29 cellular contexts compared by ENCODE assay signal in genomic region chr12:91894911-91895310, GRCh38.
"Had no signal": no experiment of that assay in that cellular context is flagged by ENCODE, and none has a peak within 500 bp of the region (broad histone marks: within the 10 kb centered on the region; RNA-seq: fewer than 3 reads in every experiment).

No MANE protein-coding gene starts in this region.

- H3K4me3 ChIP-seq: colonic mucosa, coronary artery, dorsolateral prefrontal cortex, esophagus muscularis mucosa, esophagus squamous epithelium, gastrocnemius medialis, gastroesophageal sphincter, heart left ventricle, heart right ventricle, hepatocyte had no signal

- FAIRE-seq: endometrium, endothelial cell of umbilical vein, frontal cortex had no signal

- H3K27me3 ChIP-seq: colonic mucosa, dorsolateral prefrontal cortex, esophagus muscularis mucosa, esophagus squamous epithelium, foreskin keratinocyte, gastrocnemius medialis, gastroesophageal sphincter, heart left ventricle, heart right ventricle, hepatocyte had no signal

- ATAC-seq: effector memory CD8-positive, alpha-beta T cell; esophagus mucosa; foreskin keratinocyte; gastrocnemius medialis; gastroesophageal sphincter; heart left ventricle; heart right ventricle had no signal

- H3K79me2 ChIP-seq: hepatocyte had no signal

- H2AFZ ChIP-seq: hepatocyte had no signal

- DNase-seq: colonic mucosa; cortex of kidney; dermis blood vessel endothelial cell; dorsolateral prefrontal cortex; effector CD4-positive, alpha-beta T cell; effector CD8-positive, alpha-beta T cell; effector memory CD4-positive, alpha-beta T cell; effector memory CD8-positive, alpha-beta T cell; endodermal cell; erythroblast; esophagus squamous epithelium; foreskin fibroblast; foreskin keratinocyte; foreskin melanocyte; gastrocnemius medialis; glutamatergic neuron; head of caudate nucleus; heart left ventricle; heart right ventricle had no signal

- H3K27ac ChIP-seq: colonic mucosa, coronary artery, epithelial cell of prostate, esophagus muscularis mucosa, esophagus squamous epithelium, foreskin keratinocyte, gastrocnemius medialis, gastroesophageal sphincter, heart left ventricle, heart right ventricle, hepatocyte had no signal

- H3K36me3 ChIP-seq: colonic mucosa, esophagus muscularis mucosa, esophagus squamous epithelium, gastrocnemius medialis, gastroesophageal sphincter, heart left ventricle, heart right ventricle had no signal

- H3K4me3 Mint-ChIP-seq: dendritic cell treated with granulocyte-macrophage colony-stimulating factor and Interleukin-4, amounts not matched to agents 40 ng/mL and 50 ng/mL, for 4 days; effector memory CD8-positive, alpha-beta T cell; endodermal cell had no signal

- H3K27ac Mint-ChIP-seq: dendritic cell treated with granulocyte-macrophage colony-stimulating factor and Interleukin-4, amounts not matched to agents 40 ng/mL and 50 ng/mL, for 4 days; effector memory CD8-positive, alpha-beta T cell; endodermal cell had no signal

- H3K9me3 ChIP-seq: colonic mucosa, esophagus muscularis mucosa, esophagus squamous epithelium, gastrocnemius medialis, gastroesophageal sphincter, heart left ventricle, heart right ventricle had no signal

- H3K4me1 ChIP-seq: colonic mucosa, gastrocnemius medialis had no signal

- H3K4me2 ChIP-seq: hepatocyte had no signal

- H3K27me3 Mint-ChIP-seq: effector memory CD8-positive, alpha-beta T cell had no signal
